ENCODE assay signal across 5 cellular contexts in genomic region chr6:98310408-98310807, GRCh38.
"Had no signal": no experiment of that assay in that cellular context is flagged by ENCODE, and none has a peak within 500 bp of the region (broad histone marks: within the 10 kb centered on the region; RNA-seq: fewer than 3 reads in every experiment).

No MANE protein-coding gene starts in this region.

- H3K36me3 ChIP-seq: HAP-1 had no signal

- H3K9me3 ChIP-seq: HAP-1 had no signal

- H3K4me1 ChIP-seq: HAP-1 had no signal

- H3K27ac ChIP-seq: GM23248 had no signal

- H3K9ac ChIP-seq: GM23248 had no signal

- H3K4me3 ChIP-seq: GM23248, HAP-1, K562 had no signal

- ATAC-seq: K562 had no signal

- H2AFZ ChIP-seq: GM23248 had no signal

- DNase-seq: GM23248, H7, IMR-90 had no signal
